In the genomic region with DNA sequence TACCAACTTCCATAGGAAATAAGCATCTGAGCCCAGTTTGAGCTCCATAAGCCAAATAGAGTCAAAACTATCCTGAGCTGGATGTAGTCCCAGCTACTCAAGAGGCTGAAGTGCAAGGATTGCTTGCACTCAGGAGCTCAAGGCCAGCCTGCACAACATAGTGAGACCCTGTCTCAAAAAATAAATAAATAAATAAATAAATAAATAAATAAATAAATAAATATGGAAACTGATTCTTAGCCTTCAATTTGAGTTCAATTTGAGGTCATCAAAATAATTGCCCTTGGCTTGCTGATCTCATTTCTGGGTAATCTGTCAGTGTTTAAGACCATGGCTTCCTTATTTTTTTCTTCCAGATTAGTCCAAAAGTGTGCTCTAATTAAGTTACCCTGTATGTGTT, we compare ENCODE assay signal across 41 cellular contexts.
"Had no signal": no experiment of that assay in that cellular context is flagged by ENCODE, and none has a peak within 500 bp of the region (broad histone marks: within the 10 kb centered on the region; RNA-seq: fewer than 3 reads in every experiment).

No MANE protein-coding gene starts in this region.

- ATAC-seq: activated naive CD4-positive, alpha-beta T cell treated with anti-CD3 and anti-CD28 coated beads, Interleukin-2, amount 50 U/mL, for 72 hours; activated naive CD8-positive, alpha-beta T cell treated with anti-CD3 and anti-CD28 coated beads, Interleukin-2, amount 50 U/mL, for 24 hours; activated T-cell treated with anti-CD3 and anti-CD28 coated beads, Interleukin-2, amount 50 U/mL, for 4 hours; activated T-cell treated with anti-CD3 and anti-CD28 coated beads, Interleukin-2, amount 50 U/mL, for 72 hours; activated T-helper 17 cell treated with anti-CD3 and anti-CD28 coated beads, Interleukin-2, amount 50 U/mL, for 72 hours; body of pancreas had no signal

- H3K36me3 ChIP-seq: adrenal gland, ascending aorta, brain microvascular endothelial cell, breast epithelium, cardiac muscle cell had no signal

- H3K36me3 Mint-ChIP-seq: activated naive CD4-positive, alpha-beta T cell treated with anti-CD3 and anti-CD28 coated beads, Interleukin-2, amount 10 ng/mL, durations not matched to agents 7 days and 5 days; activated naive CD4-positive, alpha-beta T cell treated with anti-CD3 and anti-CD28 coated beads, Interleukin-2, amount 50 U/mL, for 24 hours; activated naive CD8-positive, alpha-beta T cell treated with anti-CD3 and anti-CD28 coated beads for 36 hours; activated naive CD8-positive, alpha-beta T cell treated with anti-CD3 and anti-CD28 coated beads, Interleukin-2, amount 10 ng/mL, durations not matched to agents 7 days and 5 days; brain had no signal

- H3K27me3 Mint-ChIP-seq: activated naive CD4-positive, alpha-beta T cell treated with anti-CD3 and anti-CD28 coated beads, Interleukin-2, amount 10 ng/mL, durations not matched to agents 7 days and 5 days; activated naive CD4-positive, alpha-beta T cell treated with anti-CD3 and anti-CD28 coated beads, Interleukin-2, amount 50 U/mL, for 24 hours; activated naive CD8-positive, alpha-beta T cell; activated naive CD8-positive, alpha-beta T cell treated with anti-CD3 and anti-CD28 coated beads for 36 hours; activated naive CD8-positive, alpha-beta T cell treated with anti-CD3 and anti-CD28 coated beads, Interleukin-2, amount 10 ng/mL, durations not matched to agents 7 days and 5 days; activated naive CD8-positive, alpha-beta T cell treated with anti-CD3 and anti-CD28 coated beads, Interleukin-2, amount 50 U/mL, for 24 hours; activated T-cell treated with anti-CD3 and anti-CD28 coated beads, Interleukin-2, amount 50 U/mL, for 24 hours; activated T-helper 17 cell treated with anti-CD3 and anti-CD28 coated beads, Interleukin-2, amount 50 U/mL, for 72 hours; brain; central memory CD8-positive, alpha-beta T cell had no signal

- H3K27ac ChIP-seq: adrenal gland, ascending aorta, body of pancreas, brain microvascular endothelial cell, breast epithelium, cardiac muscle cell had no signal

- H3K9me3 Mint-ChIP-seq: activated naive CD4-positive, alpha-beta T cell treated with anti-CD3 and anti-CD28 coated beads, Interleukin-2, amount 50 U/mL, for 24 hours had no signal

- H3K4me3 Mint-ChIP-seq: activated naive CD4-positive, alpha-beta T cell treated with anti-CD3 and anti-CD28 coated beads for 36 hours; activated naive CD4-positive, alpha-beta T cell treated with anti-CD3 and anti-CD28 coated beads, Interleukin-2, amount 10 ng/mL, durations not matched to agents 7 days and 5 days; activated naive CD4-positive, alpha-beta T cell treated with anti-CD3 and anti-CD28 coated beads, Interleukin-2, amount 50 U/mL, for 24 hours; activated naive CD8-positive, alpha-beta T cell; activated naive CD8-positive, alpha-beta T cell treated with anti-CD3 and anti-CD28 coated beads for 36 hours; activated naive CD8-positive, alpha-beta T cell treated with anti-CD3 and anti-CD28 coated beads, Interleukin-2, amount 10 ng/mL, durations not matched to agents 7 days and 5 days; activated naive CD8-positive, alpha-beta T cell treated with anti-CD3 and anti-CD28 coated beads, Interleukin-2, amount 50 U/mL, for 24 hours; activated T-cell treated with anti-CD3 and anti-CD28 coated beads, Interleukin-2, amount 50 U/mL, for 24 hours; activated T-cell treated with anti-CD3 and anti-CD28 coated beads, Interleukin-2, amount 50 U/mL, for 4 hours; activated T-cell treated with anti-CD3 and anti-CD28 coated beads, Interleukin-2, amount 50 U/mL, for 72 hours; activated T-helper 1 cell treated with anti-CD3 and anti-CD28 coated beads, Interleukin-12 subunit alpha, Interleukin-12 subunit beta, Interleukin-2, Interleukin-4 antibody, amounts not matched to agents 30 ng/mL and 10 ng/mL and 1 ng/mL, durations not matched to agents 14 hours and 24 hours and 36 hours; activated T-helper 17 cell treated with anti-CD3 and anti-CD28 coated beads, Interleukin-2, amount 50 U/mL, for 72 hours; brain; central memory CD8-positive, alpha-beta T cell had no signal

- H3K4me1 ChIP-seq: adrenal gland, ascending aorta, body of pancreas, breast epithelium had no signal

- H3K9me3 ChIP-seq: adrenal gland, body of pancreas, breast epithelium had no signal

- FAIRE-seq: astrocyte, bronchial epithelial cell had no signal

- DNase-seq: activated effector memory CD4-positive, alpha-beta T cell treated with anti-CD3 and anti-CD28 coated beads, Interleukin-2, amount 50 U/mL, for 16 hours; activated effector memory CD4-positive, alpha-beta T cell treated with Interleukin-2 at 50 U/mL for 16 hours; activated gamma-delta T cell; activated gamma-delta T cell treated with Interleukin-2 at 50 U/mL for 16 hours; activated naive CD4-positive, alpha-beta T cell; activated naive CD4-positive, alpha-beta T cell treated with anti-CD3 and anti-CD28 coated beads for 36 hours; activated naive CD4-positive, alpha-beta T cell treated with anti-CD3 and anti-CD28 coated beads, Interleukin-2, amount 10 ng/mL, durations not matched to agents 7 days and 5 days; activated naive CD4-positive, alpha-beta T cell treated with anti-CD3 and anti-CD28 coated beads, Interleukin-2, amount 50 U/mL, for 16 hours; activated naive CD4-positive, alpha-beta T cell treated with Interleukin-2 at 50 U/mL for 16 hours; activated naive CD8-positive, alpha-beta T cell treated with anti-CD3 and anti-CD28 coated beads for 36 hours; activated naive CD8-positive, alpha-beta T cell treated with anti-CD3 and anti-CD28 coated beads, Interleukin-2, amount 10 ng/mL, durations not matched to agents 7 days and 5 days; activated naive CD8-positive, alpha-beta T cell treated with anti-CD3 and anti-CD28 coated beads, Interleukin-2, amount 50 U/mL, for 24 hours; activated T-cell treated with anti-CD3 and anti-CD28 coated beads for 4 hours; activated T-cell treated with anti-CD3 and anti-CD28 coated beads, Interleukin-2, amount 50 U/mL, for 1 hour; activated T-cell treated with anti-CD3 and anti-CD28 coated beads, Interleukin-2, amount 50 U/mL, for 24 hours; activated T-cell treated with anti-CD3 and anti-CD28 coated beads, Interleukin-2, amount 50 U/mL, for 4 hours; activated T-cell treated with anti-CD3 and anti-CD28 coated beads, Interleukin-2, amount 50 U/mL, for 48 hours; activated T-cell treated with anti-CD3 and anti-CD28 coated beads, Interleukin-2, amount 50 U/mL, for 72 hours; adrenal gland; amniotic stem cell; amygdala; anterior cingulate cortex; aorta; body of pancreas; brain microvascular endothelial cell; caudate nucleus; central memory CD4-positive, alpha-beta T cell; cerebellar nuclear complex had no signal

- H3K4me3 ChIP-seq: adrenal gland, ascending aorta, body of pancreas, breast epithelium, cardiac muscle cell had no signal

- H3K27ac Mint-ChIP-seq: activated naive CD4-positive, alpha-beta T cell treated with anti-CD3 and anti-CD28 coated beads for 36 hours; activated naive CD4-positive, alpha-beta T cell treated with anti-CD3 and anti-CD28 coated beads, Interleukin-2, amount 10 ng/mL, durations not matched to agents 7 days and 5 days; activated naive CD4-positive, alpha-beta T cell treated with anti-CD3 and anti-CD28 coated beads, Interleukin-2, amount 50 U/mL, for 24 hours; activated naive CD4-positive, alpha-beta T cell treated with anti-CD3 and anti-CD28 coated beads, Interleukin-2, amount 50 U/mL, for 72 hours; activated naive CD8-positive, alpha-beta T cell; activated naive CD8-positive, alpha-beta T cell treated with anti-CD3 and anti-CD28 coated beads for 36 hours; activated naive CD8-positive, alpha-beta T cell treated with anti-CD3 and anti-CD28 coated beads, Interleukin-2, amount 10 ng/mL, durations not matched to agents 7 days and 5 days; activated naive CD8-positive, alpha-beta T cell treated with anti-CD3 and anti-CD28 coated beads, Interleukin-2, amount 50 U/mL, for 24 hours; activated T-cell treated with anti-CD3 and anti-CD28 coated beads, Interleukin-2, amount 50 U/mL, for 24 hours; activated T-cell treated with anti-CD3 and anti-CD28 coated beads, Interleukin-2, amount 50 U/mL, for 72 hours; activated T-helper 1 cell treated with anti-CD3 and anti-CD28 coated beads, Interleukin-12 subunit alpha, Interleukin-12 subunit beta, Interleukin-2, Interleukin-4 antibody, amounts not matched to agents 30 ng/mL and 10 ng/mL and 1 ng/mL, durations not matched to agents 14 hours and 24 hours and 36 hours; activated T-helper 17 cell treated with anti-CD3 and anti-CD28 coated beads, Interleukin-2, amount 50 U/mL, for 72 hours; activated T-helper 2 cell treated with anti-CD3 and anti-CD28 coated beads, Interferon-gamma antibody, Interleukin-2, Interleukin-4, amounts not matched to agents 10 μg/mL and 5 μg/mL and 100 μg/mL, durations not matched to agents 14 hours and 24 hours and 36 hours; brain had no signal

- H3K4me1 Mint-ChIP-seq: activated naive CD4-positive, alpha-beta T cell treated with anti-CD3 and anti-CD28 coated beads, Interleukin-2, amount 10 ng/mL, durations not matched to agents 7 days and 5 days; activated naive CD4-positive, alpha-beta T cell treated with anti-CD3 and anti-CD28 coated beads, Interleukin-2, amount 50 U/mL, for 24 hours; activated naive CD8-positive, alpha-beta T cell treated with anti-CD3 and anti-CD28 coated beads for 36 hours; activated naive CD8-positive, alpha-beta T cell treated with anti-CD3 and anti-CD28 coated beads, Interleukin-2, amount 10 ng/mL, durations not matched to agents 7 days and 5 days; activated naive CD8-positive, alpha-beta T cell treated with anti-CD3 and anti-CD28 coated beads, Interleukin-2, amount 50 U/mL, for 24 hours; activated T-helper 17 cell treated with anti-CD3 and anti-CD28 coated beads, Interleukin-2, amount 50 U/mL, for 72 hours; brain; central memory CD8-positive, alpha-beta T cell had no signal

- H3K27me3 ChIP-seq: adrenal gland, ascending aorta, body of pancreas, brain microvascular endothelial cell, breast epithelium, cardiac muscle cell had no signal
